Comparison of ENCODE assay signal across 8 cellular contexts in the genomic region with DNA sequence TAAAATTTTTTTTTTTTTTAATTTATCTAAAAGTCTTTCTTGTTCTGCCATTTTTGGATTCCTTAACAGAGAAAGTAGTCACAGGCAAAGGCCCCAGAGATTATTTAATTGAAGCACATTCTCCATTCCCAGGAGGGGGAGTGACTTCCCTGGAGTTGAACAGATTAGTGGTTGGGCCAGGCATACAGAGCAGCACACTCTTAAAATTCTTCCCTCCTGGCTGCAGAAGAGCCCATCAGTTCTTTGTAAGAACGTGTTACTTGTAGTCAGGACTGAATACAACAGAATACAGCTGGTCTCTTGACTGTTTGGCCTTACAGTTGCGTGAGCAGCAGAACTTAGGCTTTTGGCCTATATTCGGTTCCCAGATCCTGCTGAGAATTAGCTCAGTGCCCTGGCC. TPM values are rescaled to one million over a fixed set of nuclear protein-coding genes. Genes with fewer than 3 reads are reported as not detected.
A peak's percentile ranks its signal among the peaks of the same experiment; 100 is the strongest.
DNase-seq lines count a peak whose midpoint lies in the region; ATAC-seq and TF ChIP-seq lines count a peak whose summit lies in the region.

No MANE protein-coding gene starts in this region.

- no peaks in the 10 kb centered on the region for H3K27me3 ChIP-seq in BLaER1 treated with 17β-estradiol and CSF1 and Interleukin-3, amounts not matched to agents 10 nM and 100 nM

- H3K27ac Mint-ChIP-seq in naive thymus-derived CD8-positive, alpha-beta T cell: peak overlapping the region in 9 of 10 donors; percentile 66 to 98 (median 96)

- no peak for TF ChIP-seq CTCF in NB4 (IDR thresholded peaks at IDR 0.05; ENCODE audit: low read depth, low read length)

- H3K4me3 Mint-ChIP-seq in naive thymus-derived CD8-positive, alpha-beta T cell: peak overlapping the region; percentile 92 to 98 (median 96)

- H3K36me3 Mint-ChIP-seq in naive thymus-derived CD8-positive, alpha-beta T cell: peaks cover 0 to 41% (median 2%) of the 10 kb centered on the region in 3 donors

- H3K27me3 Mint-ChIP-seq in naive thymus-derived CD8-positive, alpha-beta T cell: peaks cover 0 to 3% (median 0%) of the 10 kb centered on the region in 5 donors

- H3K9me3 ChIP-seq in BLaER1 treated with 17β-estradiol and CSF1 and Interleukin-3, amounts not matched to agents 10 nM and 100 nM (replicated peaks in 1 of 11): no peaks in the 10 kb centered on the region

- H3K27ac ChIP-seq in BLaER1 treated with 17β-estradiol and CSF1 and Interleukin-3, amounts not matched to agents 10 nM and 100 nM: peak overlapping the region in 9 of 11 experiments; percentile 27 to 98 (median 95); a peak in 12 of 22 replicates

- TF ChIP-seq POLR2A in NB4 (IDR thresholded peaks at IDR 0.05; ENCODE audit: extremely low read depth, insufficient read length): no peak

- no peak for ATAC-seq in naive thymus-derived CD8-positive, alpha-beta T cell
- ATAC-seq in GM18511 (IDR thresholded peaks at IDR 0.05; ENCODE audit: unreplicated experiment): no peak

- H3K36me3 ChIP-seq in BLaER1 treated with 17β-estradiol and CSF1 and Interleukin-3, amounts not matched to agents 10 nM and 100 nM: peaks cover 24 to 48% (median 38%) of the 10 kb centered on the region in 11 experiments

- H3K4me3 ChIP-seq in BLaER1 treated with 17β-estradiol and CSF1 and Interleukin-3, amounts not matched to agents 10 nM and 100 nM: peak overlapping the region; percentile 71 to 92 (median 82)
- peak overlapping the region; percentile 83 for H3K4me3 ChIP-seq in NB4 (ENCODE audit: low read depth, low read length)

- peak overlapping the region; percentile 88 to 97 (median 93) for H3K9ac ChIP-seq in BLaER1 treated with 17β-estradiol and CSF1 and Interleukin-3, amounts not matched to agents 10 nM and 100 nM

- H3K4me1 ChIP-seq in BLaER1 treated with 17β-estradiol and CSF1 and Interleukin-3, amounts not matched to agents 10 nM and 100 nM: peaks cover 49 to 72% (median 67%) of the 10 kb centered on the region in 10 experiments

- peaks cover 62 to 66% (median 64%) of the 10 kb centered on the region in 11 experiments for H4K20me1 ChIP-seq in BLaER1 treated with 17β-estradiol and CSF1 and Interleukin-3, amounts not matched to agents 10 nM and 100 nM

- no peaks in the 10 kb centered on the region for H3K9me3 Mint-ChIP-seq in naive thymus-derived CD8-positive, alpha-beta T cell

- POLR2A ChIA-PET in naive thymus-derived CD8-positive, alpha-beta T cell (lab: Charles Lee): interaction anchor here (0.6 to 4.4 kb wide), 2 partner anchors 33 to 171 kb away, joined by 5 to 29 read pairs; no protein-coding TSS in a partner anchor

- H3K4me1 Mint-ChIP-seq in naive thymus-derived CD8-positive, alpha-beta T cell: peaks cover 31 to 67% (median 65%) of the 10 kb centered on the region in 4 donors

- DNase-seq in NB4 (ENCODE audit: low read depth) (peak; percentile 34), dedifferentiated amniotic fluid mesenchymal stem cell (ENCODE audit: extremely low spot score) (peak; percentile 26), GF-D8 (lab: John Stamatoyannopoulos, UW) (no peak), DMS153 (lab: John Stamatoyannopoulos, UW) (no peak), DMS153 treated with DMSO at 0.1 percent for 48 hours (lab: John Stamatoyannopoulos, UW; ENCODE audit: unreplicated experiment) (no peak)
- DNase-seq in naive thymus-derived CD8-positive, alpha-beta T cell: no peak

- H3K4me2 ChIP-seq in BLaER1 treated with 17β-estradiol and CSF1 and Interleukin-3, amounts not matched to agents 10 nM and 100 nM: peak overlapping the region; percentile 91 to 100 (median 97)

RNA-seq across cellular contexts. Expression of gene ALKBH5, which starts 1.8 kb away (rescaled TPM):
- total RNA-seq in naive thymus-derived CD8-positive, alpha-beta T cell: 100 to 1,000 TPM; 109 to 120 TPM
- polyA plus RNA-seq in naive thymus-derived CD8-positive, alpha-beta T cell: 100 to 1,000 TPM; 125 to 148 (median 129) TPM

RNA-seq across cellular contexts. Expression of gene LLGL1, which starts 40.0 kb away (rescaled TPM):
- total RNA-seq in naive thymus-derived CD8-positive, alpha-beta T cell: 10 to 100 TPM; 16.8 to 17.3 TPM
- polyA plus RNA-seq in naive thymus-derived CD8-positive, alpha-beta T cell: 1 to 10 TPM; 1.2 to 1.9 (median 1.5) TPM

Comparison
In these comparisons a context has a peak if more than half of its experiments do, and no peak if none do; other contexts are left out.
1. DNase-seq: peak in NB4 (single experiment) and dedifferentiated amniotic fluid mesenchymal stem cell (single experiment); none in naive thymus-derived CD8-positive, alpha-beta T cell (0 of 10), GF-D8 (single experiment), DMS153 (single experiment) and DMS153 treated with DMSO at 0.1 percent for 48 hours (single experiment).